In the genomic region with DNA sequence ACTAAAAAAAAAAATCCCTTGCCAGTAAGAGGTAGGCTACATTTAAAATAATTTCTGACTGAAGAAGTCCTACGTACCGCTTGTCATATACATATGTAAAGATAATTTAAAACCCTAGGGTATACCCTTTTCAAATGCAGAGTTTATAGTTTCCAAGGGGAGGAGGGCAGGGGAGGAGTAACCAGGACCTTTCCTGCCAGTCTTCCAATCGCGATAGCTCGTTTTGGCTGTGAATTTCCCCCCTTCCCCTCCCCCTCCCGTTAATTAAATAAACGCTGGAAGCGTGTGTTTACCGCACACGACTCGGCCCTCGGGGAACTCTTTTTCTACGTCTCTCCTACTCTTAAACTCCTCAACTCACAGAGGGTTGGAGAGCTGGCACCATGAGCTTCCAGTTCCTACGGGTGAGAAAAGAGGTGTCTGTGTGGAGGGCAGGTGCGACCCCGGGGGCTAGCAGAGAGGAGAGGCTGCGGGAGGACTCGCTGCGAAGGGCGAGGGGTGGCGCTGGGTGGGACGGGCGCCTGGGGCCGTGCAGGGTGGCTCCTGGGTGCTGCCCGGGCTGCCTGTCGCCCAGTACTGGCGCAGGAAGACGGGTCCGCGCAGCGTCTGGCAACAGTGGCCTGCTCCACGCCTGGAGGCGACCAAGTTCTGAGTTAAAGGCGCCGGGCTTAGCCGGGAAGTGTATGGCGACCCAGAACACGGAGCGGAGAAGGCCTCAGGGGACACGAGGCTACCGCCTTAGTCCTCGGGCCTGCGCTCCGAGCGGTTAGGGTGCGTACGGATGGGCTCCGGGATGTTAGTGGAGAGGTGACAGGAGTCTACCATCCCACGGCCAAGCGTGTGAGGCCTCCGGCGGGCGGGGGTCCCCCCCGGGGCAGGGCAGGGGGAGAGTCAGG, we compare ENCODE assay signal across 20 cellular contexts. TPM values are rescaled to one million over a fixed set of nuclear protein-coding genes. Genes with fewer than 3 reads are reported as not detected.
DNase-seq lines count a peak whose midpoint lies in the region; ATAC-seq lines count a peak whose summit lies in the region.
"Had no signal": no experiment of that assay in that cellular context is flagged by ENCODE, and none has a peak within 500 bp of the region (broad histone marks: within the 10 kb centered on the region; RNA-seq: fewer than 3 reads in every experiment).

No MANE protein-coding gene starts in this region.

- no CpG with 5 or more reads among the region's 54 CpGs for WGBS in trophoblast cell (ENCODE audit: extremely low coverage, insufficient coverage, insufficient read length)

- H3K9me3 ChIP-seq in NT2/D1 (ENCODE audit: insufficient read depth, low read length) (no peaks in the 10 kb centered on the region), iPS-18c (ENCODE audit: control insufficient read depth, insufficient read depth, low read length) (no peaks in the 10 kb centered on the region), trophoblast cell (ENCODE audit: insufficient read depth, low read depth, low read length) (no peaks in the 10 kb centered on the region)
- H3K9me3 ChIP-seq: esophagus squamous epithelium, spleen, uterus had no signal

- H3K18ac ChIP-seq in trophoblast cell (ENCODE audit: low read length), result no peak overlapping the region

- H3K9me3 Mint-ChIP-seq in stimulated activated effector memory CD8-positive, alpha-beta T cell treated with anti-CD3 and anti-CD28 coated beads, Interleukin-12 subunit alpha, Interleukin-12 subunit beta, amount 100 ng/mL, for 72 hours, result no peaks in the 10 kb centered on the region
- H3K9me3 Mint-ChIP-seq: activated CD4-positive, alpha-beta T cell treated with anti-CD3 and anti-CD28 coated beads, Interleukin-2, amount 10 ng/mL, durations not matched to agents 7 days and 5 days had no signal

- no peak overlapping the region for H3K4me3 Mint-ChIP-seq in stimulated activated effector memory CD8-positive, alpha-beta T cell treated with anti-CD3 and anti-CD28 coated beads, Interleukin-12 subunit alpha, Interleukin-12 subunit beta, amount 100 ng/mL, for 72 hours
- H3K4me3 Mint-ChIP-seq: activated CD4-positive, alpha-beta T cell treated with anti-CD3 and anti-CD28 coated beads, Interleukin-2, amount 10 ng/mL, durations not matched to agents 7 days and 5 days had no signal

- peak overlapping the region; percentile 55 for H3K4me2 ChIP-seq in trophoblast cell (ENCODE audit: low read length)
- H3K4me2 ChIP-seq: KMS-11 had no signal

- H2BK12ac ChIP-seq in trophoblast cell (ENCODE audit: low read length), result no peak overlapping the region

- peak overlapping the region; percentile 45 for H4K91ac ChIP-seq in trophoblast cell (ENCODE audit: low read depth, low read length)

- no peaks in the 10 kb centered on the region for H3K36me3 Mint-ChIP-seq in stimulated activated effector memory CD8-positive, alpha-beta T cell treated with anti-CD3 and anti-CD28 coated beads, Interleukin-12 subunit alpha, Interleukin-12 subunit beta, amount 100 ng/mL, for 72 hours

- H3K27ac Mint-ChIP-seq in stimulated activated effector memory CD8-positive, alpha-beta T cell treated with anti-CD3 and anti-CD28 coated beads, Interleukin-12 subunit alpha, Interleukin-12 subunit beta, amount 100 ng/mL, for 72 hours, result no peak overlapping the region
- H3K27ac Mint-ChIP-seq: activated CD4-positive, alpha-beta T cell treated with anti-CD3 and anti-CD28 coated beads, Interleukin-2, amount 10 ng/mL, durations not matched to agents 7 days and 5 days; progenitor cell of endocrine pancreas had no signal

- H3K23ac ChIP-seq in trophoblast cell (ENCODE audit: low read length), result no peak overlapping the region

- no peaks in the 10 kb centered on the region for H3K36me3 ChIP-seq in NT2/D1 (ENCODE audit: insufficient read depth, insufficient read length, low read length)
- H3K36me3 ChIP-seq in trophoblast cell (ENCODE audit: control insufficient read depth in 1 of 2, insufficient read depth in 2 of 2, low read length in 2 of 2), result no peaks in the 10 kb centered on the region
- H3K36me3 ChIP-seq: esophagus squamous epithelium, spleen, uterus had no signal

- H2BK5ac ChIP-seq in trophoblast cell (ENCODE audit: low read depth, low read length, poor library complexity), result no peak overlapping the region

- peaks cover 27% of the 10 kb centered on the region for H3K79me1 ChIP-seq in trophoblast cell (ENCODE audit: low read length)

- peak; percentile 5 for DNase-seq in activated CD4-positive, alpha-beta T cell treated with anti-CD3 and anti-CD28 coated beads for 48 hours
- no peak for DNase-seq in activated CD4-positive, alpha-beta T cell treated with anti-CD3 and anti-CD28 coated beads, Interleukin-2, amount 50 U/mL, for 48 hours
- no peak for DNase-seq in NT2/D1 (ENCODE audit: low read depth, low spot score)
- DNase-seq in trophoblast cell, result no peak
- DNase-seq in activated naive CD4-positive, alpha-beta T cell treated with anti-CD3 and anti-CD28 coated beads, Interleukin-2, amount 50 U/mL, for 16 hours, result no peak
- no peak for DNase-seq in stimulated activated effector memory CD8-positive, alpha-beta T cell treated with anti-CD3 and anti-CD28 coated beads, Interleukin-12 subunit alpha, Interleukin-12 subunit beta, amount 100 ng/mL, for 72 hours (ENCODE audit: low spot score in 2 of 2)
- DNase-seq: activated CD4-positive, alpha-beta T cell treated with anti-CD3 and anti-CD28 coated beads, Interleukin-2, amount 10 ng/mL, durations not matched to agents 7 days and 5 days; activated naive CD4-positive, alpha-beta T cell treated with Interleukin-2 at 50 U/mL for 16 hours; effector CD4-positive, alpha-beta T cell; esophagus squamous epithelium; HCEC 1CT; NCI-H187; NCI-H226; spleen; uterus had no signal

- H3K79me2 ChIP-seq in trophoblast cell (ENCODE audit: control insufficient read depth, insufficient read depth, low read length, poor library complexity), result peaks cover 8% of the 10 kb centered on the region

- peaks cover 11% of the 10 kb centered on the region for H3K4me1 Mint-ChIP-seq in stimulated activated effector memory CD8-positive, alpha-beta T cell treated with anti-CD3 and anti-CD28 coated beads, Interleukin-12 subunit alpha, Interleukin-12 subunit beta, amount 100 ng/mL, for 72 hours

- H3K14ac ChIP-seq in trophoblast cell (ENCODE audit: low read length), result peak overlapping the region; percentile 26

- no peak for ATAC-seq in stimulated activated effector memory CD8-positive, alpha-beta T cell treated with anti-CD3 and anti-CD28 coated beads, Interleukin-12 subunit alpha, Interleukin-12 subunit beta, amount 100 ng/mL, for 72 hours
- no peak for ATAC-seq in GM19023 (IDR thresholded peaks at IDR 0.05; ENCODE audit: unreplicated experiment)

- peak overlapping the region; percentile 4 for H2AFZ ChIP-seq in trophoblast cell (ENCODE audit: insufficient read depth, low read length, poor library complexity)

- H3K27ac ChIP-seq in trophoblast cell (ENCODE audit: low read depth, low read length), result no peak overlapping the region
- H3K27ac ChIP-seq: esophagus squamous epithelium, KMS-11, spleen, uterus had no signal

- H3K4me3 ChIP-seq in NT2/D1 (ENCODE audit: insufficient read length, low read depth) (peak overlapping the region; percentile 86), iPS-18c (ENCODE audit: insufficient read depth, low read depth, low read length) (peak overlapping the region; percentile 68), trophoblast cell (ENCODE audit: low read depth, low read length) (no peak overlapping the region)
- H3K4me3 ChIP-seq: esophagus squamous epithelium, lung, spleen, uterus had no signal

- no peak overlapping the region for H2BK120ac ChIP-seq in trophoblast cell (ENCODE audit: insufficient read depth, low read length, poor library complexity)

- peaks cover 31% of the 10 kb centered on the region for H3K27me3 ChIP-seq in NT2/D1 (ENCODE audit: insufficient read depth, insufficient read length)
- peaks cover 5% of the 10 kb centered on the region for H3K27me3 ChIP-seq in trophoblast cell (ENCODE audit: insufficient read depth, low read length)

- no peak overlapping the region for H2AK5ac ChIP-seq in trophoblast cell (ENCODE audit: low read length)

- peak overlapping the region; percentile 3 for H4K8ac ChIP-seq in trophoblast cell (ENCODE audit: low read depth, low read length)

- peak overlapping the region; percentile 86 for H3K9ac ChIP-seq in NT2/D1 (ENCODE audit: insufficient read length, low read depth)
- no peak overlapping the region for H3K9ac ChIP-seq in trophoblast cell (ENCODE audit: low read length)
- H3K9ac ChIP-seq: KMS-11 had no signal

- H4K12ac ChIP-seq in trophoblast cell (ENCODE audit: low read depth, low read length), result peak overlapping the region; percentile 3

- H3K4ac ChIP-seq in trophoblast cell (ENCODE audit: low read depth, low read length), result no peak overlapping the region

- H3K4me1 ChIP-seq in NT2/D1 (ENCODE audit: insufficient read depth, insufficient read length), result peaks cover 11% of the 10 kb centered on the region
- peaks cover 28 to 33% of the 10 kb centered on the region in 2 experiments for H3K4me1 ChIP-seq in trophoblast cell (ENCODE audit: control insufficient read depth in 1 of 2, insufficient read depth in 2 of 2, low read length in 2 of 2)

RNA-seq across cellular contexts. Expression of a gene that starts 4.1 kb away (rescaled TPM):
- 278 and 294 TPM in 2 replicates for polyA plus RNA-seq in trophoblast cell (2013)
